In genomic region chr5:71586052-71586940, GRCh38 we compare ENCODE assay signal across 1 cellular context.
TF ChIP-seq lines count a peak whose summit lies in the region.

No MANE protein-coding gene starts in this region.

TF ChIP-seq in K562, 482 proteins besides CTCF, POLR2A, EP300 and RAD21 (continued from another document and continues in another):
- TF ChIP-seq, protein P1, sequence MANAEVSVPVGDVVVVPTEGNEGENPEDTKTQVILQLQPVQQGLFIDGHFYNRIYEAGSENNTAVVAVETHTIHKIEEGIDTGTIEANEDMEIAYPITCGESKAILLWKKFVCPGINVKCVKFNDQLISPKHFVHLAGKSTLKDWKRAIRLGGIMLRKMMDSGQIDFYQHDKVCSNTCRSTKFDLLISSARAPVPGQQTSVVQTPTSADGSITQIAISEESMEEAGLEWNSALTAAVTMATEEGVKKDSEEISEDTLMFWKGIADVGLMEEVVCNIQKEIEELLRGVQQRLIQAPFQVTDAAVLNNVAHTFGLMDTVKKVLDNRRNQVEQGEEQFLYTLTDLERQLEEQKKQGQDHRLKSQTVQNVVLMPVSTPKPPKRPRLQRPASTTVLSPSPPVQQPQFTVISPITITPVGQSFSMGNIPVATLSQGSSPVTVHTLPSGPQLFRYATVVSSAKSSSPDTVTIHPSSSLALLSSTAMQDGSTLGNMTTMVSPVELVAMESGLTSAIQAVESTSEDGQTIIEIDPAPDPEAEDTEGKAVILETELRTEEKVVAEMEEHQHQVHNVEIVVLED (CRISPR knock-in tag; IDR thresholded peaks at IDR 0.05), result no peak
- TF ChIP-seq TGIF2 (CRISPR knock-in tag; IDR thresholded peaks at IDR 0.05), result no peak
- TF ChIP-seq, protein P2, sequence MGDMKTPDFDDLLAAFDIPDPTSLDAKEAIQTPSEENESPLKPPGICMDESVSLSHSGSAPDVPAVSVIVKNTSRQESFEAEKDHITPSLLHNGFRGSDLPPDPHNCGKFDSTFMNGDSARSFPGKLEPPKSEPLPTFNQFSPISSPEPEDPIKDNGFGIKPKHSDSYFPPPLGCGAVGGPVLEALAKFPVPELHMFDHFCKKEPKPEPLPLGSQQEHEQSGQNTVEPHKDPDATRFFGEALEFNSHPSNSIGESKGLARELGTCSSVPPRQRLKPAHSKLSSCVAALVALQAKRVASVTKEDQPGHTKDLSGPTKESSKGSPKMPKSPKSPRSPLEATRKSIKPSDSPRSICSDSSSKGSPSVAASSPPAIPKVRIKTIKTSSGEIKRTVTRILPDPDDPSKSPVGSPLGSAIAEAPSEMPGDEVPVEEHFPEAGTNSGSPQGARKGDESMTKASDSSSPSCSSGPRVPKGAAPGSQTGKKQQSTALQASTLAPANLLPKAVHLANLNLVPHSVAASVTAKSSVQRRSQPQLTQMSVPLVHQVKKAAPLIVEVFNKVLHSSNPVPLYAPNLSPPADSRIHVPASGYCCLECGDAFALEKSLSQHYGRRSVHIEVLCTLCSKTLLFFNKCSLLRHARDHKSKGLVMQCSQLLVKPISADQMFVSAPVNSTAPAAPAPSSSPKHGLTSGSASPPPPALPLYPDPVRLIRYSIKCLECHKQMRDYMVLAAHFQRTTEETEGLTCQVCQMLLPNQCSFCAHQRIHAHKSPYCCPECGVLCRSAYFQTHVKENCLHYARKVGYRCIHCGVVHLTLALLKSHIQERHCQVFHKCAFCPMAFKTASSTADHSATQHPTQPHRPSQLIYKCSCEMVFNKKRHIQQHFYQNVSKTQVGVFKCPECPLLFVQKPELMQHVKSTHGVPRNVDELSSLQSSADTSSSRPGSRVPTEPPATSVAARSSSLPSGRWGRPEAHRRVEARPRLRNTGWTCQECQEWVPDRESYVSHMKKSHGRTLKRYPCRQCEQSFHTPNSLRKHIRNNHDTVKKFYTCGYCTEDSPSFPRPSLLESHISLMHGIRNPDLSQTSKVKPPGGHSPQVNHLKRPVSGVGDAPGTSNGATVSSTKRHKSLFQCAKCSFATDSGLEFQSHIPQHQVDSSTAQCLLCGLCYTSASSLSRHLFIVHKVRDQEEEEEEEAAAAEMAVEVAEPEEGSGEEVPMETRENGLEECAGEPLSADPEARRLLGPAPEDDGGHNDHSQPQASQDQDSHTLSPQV (IDR thresholded peaks at IDR 0.05), result peak; percentile 86
- TF ChIP-seq NRF1 (conservative IDR thresholded peaks at IDR 0.05 in 1 of 2, IDR thresholded peaks at IDR 0.05 in 1 of 2), result no peak
- TF ChIP-seq ZNF184 (CRISPR knock-in tag; IDR thresholded peaks at IDR 0.05), result no peak
- peak; percentile 86 for TF ChIP-seq ETV1 (tag; conservative IDR thresholded peaks at IDR 0.05; ENCODE audit: low read depth)
- TF ChIP-seq ZNF778 (CRISPR knock-in tag; IDR thresholded peaks at IDR 0.05), result no peak
- no peak for TF ChIP-seq ZBTB33 (CRISPR knock-in tag; IDR thresholded peaks at IDR 0.05)
- TF ChIP-seq RB1 (IDR thresholded peaks at IDR 0.05; ENCODE audit: low read depth), result no peak
- no peak for TF ChIP-seq ZFP30 (CRISPR knock-in tag; IDR thresholded peaks at IDR 0.05; ENCODE audit: borderline replicate concordance)
- no peak for TF ChIP-seq CHD7 (IDR thresholded peaks at IDR 0.05; ENCODE audit: low read depth, low read length)
- TF ChIP-seq CBX3 (IDR thresholded peaks at IDR 0.05; ENCODE audit: borderline replicate concordance in 1 of 2, low read length in 2 of 2), result no peak
- peak; percentile 56; the same call in 1 of the 2 replicates for TF ChIP-seq MAX (CRISPR knock-in tag; IDR thresholded peaks at IDR 0.05)
- no peak for TF ChIP-seq MECOM (CRISPR knock-in tag; IDR thresholded peaks at IDR 0.05)
- TF ChIP-seq HDAC3 (IDR thresholded peaks at IDR 0.05; ENCODE audit: borderline replicate concordance, partially characterized antibody), result no peak
- no peak for TF ChIP-seq CBFA2T3 (IDR thresholded peaks at IDR 0.05)
- peak; percentile 39; the same call in 1 of the 2 replicates for TF ChIP-seq NFIC (IDR thresholded peaks at IDR 0.05)
- TF ChIP-seq, protein P3, sequence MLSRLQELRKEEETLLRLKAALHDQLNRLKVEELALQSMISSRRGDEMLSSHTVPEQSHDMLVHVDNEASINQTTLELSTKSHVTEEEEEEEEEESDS (CRISPR knock-in tag; IDR thresholded peaks at IDR 0.05), result no peak
- no peak for TF ChIP-seq SNIP1 (IDR thresholded peaks at IDR 0.05; ENCODE audit: low read depth)
- TF ChIP-seq FOSL1 (tag; conservative IDR thresholded peaks at IDR 0.05), result no peak
- no peak for TF ChIP-seq BRF1 (IDR thresholded peaks at IDR 0.05; ENCODE audit: borderline replicate concordance, extremely low read depth, insufficient read length)
- TF ChIP-seq SIN3A (IDR thresholded peaks at IDR 0.05; ENCODE audit: borderline replicate concordance in 2 of 2, control insufficient read depth in 1 of 2, low read depth in 2 of 2, low read length in 2 of 2), result 0 out of 4 replicates have a peak, but pooled peaks of 1 of the 2 experiments have one; percentile 25
- TF ChIP-seq CCAR2 (IDR thresholded peaks at IDR 0.05; ENCODE audit: low read depth, low read length), result no peak
- TF ChIP-seq, protein P4, sequence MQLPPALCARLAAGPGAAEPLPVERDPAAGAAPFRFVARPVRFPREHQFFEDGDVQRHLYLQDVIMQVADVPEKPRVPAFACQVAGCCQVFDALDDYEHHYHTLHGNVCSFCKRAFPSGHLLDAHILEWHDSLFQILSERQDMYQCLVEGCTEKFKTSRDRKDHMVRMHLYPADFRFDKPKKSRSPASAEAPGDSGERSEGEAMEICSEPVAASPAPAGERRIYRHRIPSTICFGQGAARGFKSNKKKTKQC (CRISPR knock-in tag; IDR thresholded peaks at IDR 0.05), result peak; percentile 52; the same call in 1 of the 2 replicates
- no peak for TF ChIP-seq SOX6 (IDR thresholded peaks at IDR 0.05)
- TF ChIP-seq NUFIP1 (IDR thresholded peaks at IDR 0.05; ENCODE audit: partially characterized antibody), result no peak
- peak; percentile 59 to 62 for TF ChIP-seq FOXK2 (conservative IDR thresholded peaks at IDR 0.05 in 1 of 2, IDR thresholded peaks at IDR 0.05 in 1 of 2; ENCODE audit: low read depth in 2 of 2)
- TF ChIP-seq ZNF239 (CRISPR knock-in tag; IDR thresholded peaks at IDR 0.05), result no peak
- TF ChIP-seq, protein P5, sequence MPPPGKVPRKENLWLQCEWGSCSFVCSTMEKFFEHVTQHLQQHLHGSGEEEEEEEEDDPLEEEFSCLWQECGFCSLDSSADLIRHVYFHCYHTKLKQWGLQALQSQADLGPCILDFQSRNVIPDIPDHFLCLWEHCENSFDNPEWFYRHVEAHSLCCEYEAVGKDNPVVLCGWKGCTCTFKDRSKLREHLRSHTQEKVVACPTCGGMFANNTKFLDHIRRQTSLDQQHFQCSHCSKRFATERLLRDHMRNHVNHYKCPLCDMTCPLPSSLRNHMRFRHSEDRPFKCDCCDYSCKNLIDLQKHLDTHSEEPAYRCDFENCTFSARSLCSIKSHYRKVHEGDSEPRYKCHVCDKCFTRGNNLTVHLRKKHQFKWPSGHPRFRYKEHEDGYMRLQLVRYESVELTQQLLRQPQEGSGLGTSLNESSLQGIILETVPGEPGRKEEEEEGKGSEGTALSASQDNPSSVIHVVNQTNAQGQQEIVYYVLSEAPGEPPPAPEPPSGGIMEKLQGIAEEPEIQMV (tag; conservative IDR thresholded peaks at IDR 0.05; ENCODE audit: low read depth), result peak; percentile 99
- no peak for TF ChIP-seq MCM2 (IDR thresholded peaks at IDR 0.05; ENCODE audit: low read depth)
- TF ChIP-seq ZSCAN29 (IDR thresholded peaks at IDR 0.05), result no peak
